In the genomic region with DNA sequence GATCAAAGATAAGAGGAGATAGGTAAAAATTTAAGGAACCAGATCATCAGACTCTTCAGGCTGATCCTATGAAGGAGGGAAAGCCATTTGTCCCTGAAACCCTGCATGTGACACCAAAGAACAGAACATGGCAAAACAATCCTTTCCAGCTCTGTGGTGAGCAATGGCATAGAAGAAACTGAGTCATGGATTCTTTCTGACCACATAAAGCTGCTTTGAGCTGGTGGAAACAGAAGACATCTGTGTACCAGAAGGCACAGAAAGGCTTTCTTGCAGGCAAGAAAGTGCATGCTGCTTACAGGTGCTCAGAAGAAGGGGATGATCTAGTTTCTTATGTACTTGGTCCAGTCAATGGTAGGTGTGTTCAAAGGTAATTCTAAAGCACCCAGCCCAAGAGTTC, we compare ENCODE assay signal across 16 cellular contexts. TPM values are rescaled to one million over a fixed set of nuclear protein-coding genes. Genes with fewer than 3 reads are reported as not detected.
DNase-seq lines count a peak whose midpoint lies in the region; ATAC-seq and TF ChIP-seq lines count a peak whose summit lies in the region.
"Had no signal": no experiment of that assay in that cellular context is flagged by ENCODE, and none has a peak within 500 bp of the region (broad histone marks: within the 10 kb centered on the region; RNA-seq: fewer than 3 reads in every experiment).

No MANE protein-coding gene starts in this region.

- H3K4me1 ChIP-seq in esophagus muscularis mucosa = peaks cover 13 to 27% (median 20%) of the 10 kb centered on the region in 4 donors

- intact Hi-C loops in activated T-helper 1 cell treated with anti-CD3 and anti-CD28 coated beads, Interleukin-12 subunit alpha, Interleukin-12 subunit beta, Interleukin-2, Interleukin-4 antibody, amounts not matched to agents 30 ng/mL and 10 ng/mL and 1 ng/mL, durations not matched to agents 14 hours and 24 hours and 36 hours (cut with micrococcal nuclease) = loop anchor here (2.0 to 5.0 kb wide), 2 partner anchors 48 to 145 kb away; no protein-coding TSS in a partner anchor
- intact Hi-C loops in esophagus muscularis mucosa (cut with DNase I) = loop anchor here (5.0 kb wide), 1 partner anchor 45 kb away; no protein-coding TSS in a partner anchor

- peak overlapping the region; percentile 49 for H3K27ac Mint-ChIP-seq in activated T-helper 1 cell treated with anti-CD3 and anti-CD28 coated beads, Interleukin-12 subunit alpha, Interleukin-12 subunit beta, Interleukin-2, Interleukin-4 antibody, amounts not matched to agents 30 ng/mL and 10 ng/mL and 1 ng/mL, durations not matched to agents 14 hours and 24 hours and 36 hours
- H3K27ac Mint-ChIP-seq in natural killer cell treated with Interleukin-12 subunit alpha and Interleukin-12 subunit beta and Interleukin-15 and Interleukin-18, amount 100 ng/mL, for 72 hours = peak overlapping the region in 1 of 2 donors; percentile 9
- H3K27ac Mint-ChIP-seq: WTC11 had no signal

- peak; percentile 72 for DNase-seq in AG08396 (ENCODE audit: low spot score)
- peak; percentile 80 for DNase-seq in EH (ENCODE audit: low read depth)
- no peak for DNase-seq in activated T-helper 1 cell treated with anti-CD3 and anti-CD28 coated beads, Interleukin-12 subunit alpha, Interleukin-12 subunit beta, Interleukin-2, Interleukin-4 antibody, amounts not matched to agents 30 ng/mL and 10 ng/mL and 1 ng/mL, durations not matched to agents 14 hours and 24 hours and 36 hours (ENCODE audit: low spot score)
- peak; percentile 58 for DNase-seq in fibroblast of villous mesenchyme (ENCODE audit: low read depth)
- no peak for DNase-seq in esophagus muscularis mucosa (ENCODE audit: extremely low spot score)
- no peak for DNase-seq in GM19238 (ENCODE audit: insufficient read length, low spot score)
- no peak for DNase-seq in natural killer cell treated with Interleukin-12 subunit alpha and Interleukin-12 subunit beta and Interleukin-15 and Interleukin-18, amount 100 ng/mL, for 72 hours (ENCODE audit: low spot score)
- DNase-seq: activated effector memory CD4-positive, alpha-beta T cell treated with anti-CD3 and anti-CD28 coated beads, Interleukin-2, amount 50 U/mL, for 16 hours; heart right ventricle; NCI-H1105; posterior cingulate gyrus; stomach had no signal

- no peak overlapping the region for H3K4me3 Mint-ChIP-seq in activated T-helper 1 cell treated with anti-CD3 and anti-CD28 coated beads, Interleukin-12 subunit alpha, Interleukin-12 subunit beta, Interleukin-2, Interleukin-4 antibody, amounts not matched to agents 30 ng/mL and 10 ng/mL and 1 ng/mL, durations not matched to agents 14 hours and 24 hours and 36 hours
- no peak overlapping the region for H3K4me3 Mint-ChIP-seq in natural killer cell treated with Interleukin-12 subunit alpha and Interleukin-12 subunit beta and Interleukin-15 and Interleukin-18, amount 100 ng/mL, for 72 hours
- H3K4me3 Mint-ChIP-seq: WTC11 had no signal

- H3K27ac ChIP-seq in esophagus muscularis mucosa (replicated peaks in 1 of 4) = no peak overlapping the region
- H3K27ac ChIP-seq: coronary artery, heart right ventricle had no signal

- peaks cover 9% of the 10 kb centered on the region for H3K36me3 Mint-ChIP-seq in activated T-helper 1 cell treated with anti-CD3 and anti-CD28 coated beads, Interleukin-12 subunit alpha, Interleukin-12 subunit beta, Interleukin-2, Interleukin-4 antibody, amounts not matched to agents 30 ng/mL and 10 ng/mL and 1 ng/mL, durations not matched to agents 14 hours and 24 hours and 36 hours (ENCODE audit: low read depth)
- no peaks in the 10 kb centered on the region for H3K36me3 Mint-ChIP-seq in natural killer cell treated with Interleukin-12 subunit alpha and Interleukin-12 subunit beta and Interleukin-15 and Interleukin-18, amount 100 ng/mL, for 72 hours
- H3K36me3 Mint-ChIP-seq: WTC11 had no signal

- H3K4me1 Mint-ChIP-seq in activated T-helper 1 cell treated with anti-CD3 and anti-CD28 coated beads, Interleukin-12 subunit alpha, Interleukin-12 subunit beta, Interleukin-2, Interleukin-4 antibody, amounts not matched to agents 30 ng/mL and 10 ng/mL and 1 ng/mL, durations not matched to agents 14 hours and 24 hours and 36 hours (ENCODE audit: low read depth) = peaks cover 19% of the 10 kb centered on the region
- peaks cover 2 to 10% of the 10 kb centered on the region in 2 donors for H3K4me1 Mint-ChIP-seq in natural killer cell treated with Interleukin-12 subunit alpha and Interleukin-12 subunit beta and Interleukin-15 and Interleukin-18, amount 100 ng/mL, for 72 hours (ENCODE audit: low read depth in 2 of 2)

- peaks cover 0 to 6% (median 2%) of the 10 kb centered on the region in 4 donors for H3K36me3 ChIP-seq in esophagus muscularis mucosa

- no peak for TF ChIP-seq EP300 in esophagus muscularis mucosa (IDR thresholded peaks at IDR 0.05)

- H3K4me3 ChIP-seq in fibroblast of villous mesenchyme (ENCODE audit: low read depth, low read length) = no peak overlapping the region
- no peak overlapping the region for H3K4me3 ChIP-seq in esophagus muscularis mucosa
- H3K4me3 ChIP-seq: coronary artery, heart right ventricle, stomach had no signal

- H3K27me3 ChIP-seq in esophagus muscularis mucosa = no peaks in the 10 kb centered on the region
- H3K27me3 ChIP-seq: heart right ventricle, stomach had no signal

- no peaks in the 10 kb centered on the region for H3K27me3 Mint-ChIP-seq in activated T-helper 1 cell treated with anti-CD3 and anti-CD28 coated beads, Interleukin-12 subunit alpha, Interleukin-12 subunit beta, Interleukin-2, Interleukin-4 antibody, amounts not matched to agents 30 ng/mL and 10 ng/mL and 1 ng/mL, durations not matched to agents 14 hours and 24 hours and 36 hours (ENCODE audit: insufficient read depth)
- no peaks in the 10 kb centered on the region for H3K27me3 Mint-ChIP-seq in natural killer cell treated with Interleukin-12 subunit alpha and Interleukin-12 subunit beta and Interleukin-15 and Interleukin-18, amount 100 ng/mL, for 72 hours

- no peak for TF ChIP-seq POLR2A in esophagus muscularis mucosa (IDR thresholded peaks at IDR 0.05; ENCODE audit: low read depth)

- H3K9me3 ChIP-seq in esophagus muscularis mucosa = no peaks in the 10 kb centered on the region
- H3K9me3 ChIP-seq: heart right ventricle, stomach had no signal

- ATAC-seq in GM21576 (IDR thresholded peaks at IDR 0.05; ENCODE audit: unreplicated experiment) = no peak
- ATAC-seq in natural killer cell treated with Interleukin-12 subunit alpha and Interleukin-12 subunit beta and Interleukin-15 and Interleukin-18, amount 100 ng/mL, for 72 hours = no peak
- ATAC-seq: heart right ventricle, WTC11 had no signal

- no peak for TF ChIP-seq CTCF in fibroblast of villous mesenchyme (IDR thresholded peaks at IDR 0.05; ENCODE audit: insufficient read depth, low read depth, low read length)
- no peak for TF ChIP-seq CTCF in esophagus muscularis mucosa (IDR thresholded peaks at IDR 0.05)

- H3K9me3 Mint-ChIP-seq in activated T-helper 1 cell treated with anti-CD3 and anti-CD28 coated beads, Interleukin-12 subunit alpha, Interleukin-12 subunit beta, Interleukin-2, Interleukin-4 antibody, amounts not matched to agents 30 ng/mL and 10 ng/mL and 1 ng/mL, durations not matched to agents 14 hours and 24 hours and 36 hours = no peaks in the 10 kb centered on the region
- H3K9me3 Mint-ChIP-seq in natural killer cell treated with Interleukin-12 subunit alpha and Interleukin-12 subunit beta and Interleukin-15 and Interleukin-18, amount 100 ng/mL, for 72 hours = no peaks in the 10 kb centered on the region
- H3K9me3 Mint-ChIP-seq: WTC11 had no signal

RNA-seq across cellular contexts. Expression of gene APOA1, which starts 45.0 kb away (rescaled TPM):
- total RNA-seq in activated T-helper 1 cell treated with anti-CD3 and anti-CD28 coated beads, Interleukin-12 subunit alpha, Interleukin-12 subunit beta, Interleukin-2, Interleukin-4 antibody, amounts not matched to agents 30 ng/mL and 10 ng/mL and 1 ng/mL, durations not matched to agents 14 hours and 24 hours and 36 hours = 0.22 TPM in 1 of 2 replicates, not detected in the other
- total RNA-seq in fibroblast of villous mesenchyme (not detected in 2 replicates), esophagus muscularis mucosa (1 to 10 TPM in 1 of 4 donors, under 1 TPM in 1, not detected in 2; 0.50 to 1.4 TPM)
- not detected for total RNA-seq in natural killer cell treated with Interleukin-12 subunit alpha and Interleukin-12 subunit beta and Interleukin-15 and Interleukin-18, amount 100 ng/mL, for 72 hours
- total RNA-seq: NCI-H460 had no signal

RNA-seq across cellular contexts. Expression of gene APOC3, which starts 52.7 kb away (rescaled TPM):
- not detected in 2 replicates for total RNA-seq in activated T-helper 1 cell treated with anti-CD3 and anti-CD28 coated beads, Interleukin-12 subunit alpha, Interleukin-12 subunit beta, Interleukin-2, Interleukin-4 antibody, amounts not matched to agents 30 ng/mL and 10 ng/mL and 1 ng/mL, durations not matched to agents 14 hours and 24 hours and 36 hours
- total RNA-seq in fibroblast of villous mesenchyme (not detected in 2 replicates), esophagus muscularis mucosa (not detected)
- total RNA-seq in natural killer cell treated with Interleukin-12 subunit alpha and Interleukin-12 subunit beta and Interleukin-15 and Interleukin-18, amount 100 ng/mL, for 72 hours = not detected
- total RNA-seq: NCI-H460 had no signal

RNA-seq across cellular contexts. Expression of gene APOA4, which starts 59.3 kb away (rescaled TPM):
- not detected in 2 replicates for total RNA-seq in activated T-helper 1 cell treated with anti-CD3 and anti-CD28 coated beads, Interleukin-12 subunit alpha, Interleukin-12 subunit beta, Interleukin-2, Interleukin-4 antibody, amounts not matched to agents 30 ng/mL and 10 ng/mL and 1 ng/mL, durations not matched to agents 14 hours and 24 hours and 36 hours
- total RNA-seq in fibroblast of villous mesenchyme (not detected in 2 replicates), esophagus muscularis mucosa (under 1 TPM in 2 of 4 donors, not detected in 2; 0.26 to 0.40 TPM)
- not detected for total RNA-seq in natural killer cell treated with Interleukin-12 subunit alpha and Interleukin-12 subunit beta and Interleukin-15 and Interleukin-18, amount 100 ng/mL, for 72 hours
- total RNA-seq: NCI-H460, WTC11 had no signal

Comparison
In these comparisons a context has a peak if more than half of its experiments do, and no peak if none do; other contexts are left out.
1. DNase-seq: peak in AG08396 (single experiment), EH (single experiment) and fibroblast of villous mesenchyme (single experiment); none in activated T-helper 1 cell treated with anti-CD3 and anti-CD28 coated beads, Interleukin-12 subunit alpha, Interleukin-12 subunit beta, Interleukin-2, Interleukin-4 antibody, amounts not matched to agents 30 ng/mL and 10 ng/mL and 1 ng/mL, durations not matched to agents 14 hours and 24 hours and 36 hours (single experiment), esophagus muscularis mucosa (single experiment), GM19238 (single experiment) and natural killer cell treated with Interleukin-12 subunit alpha and Interleukin-12 subunit beta and Interleukin-15 and Interleukin-18, amount 100 ng/mL, for 72 hours (single experiment).